2 cellular contexts compared by ENCODE assay signal in the genomic region with DNA sequence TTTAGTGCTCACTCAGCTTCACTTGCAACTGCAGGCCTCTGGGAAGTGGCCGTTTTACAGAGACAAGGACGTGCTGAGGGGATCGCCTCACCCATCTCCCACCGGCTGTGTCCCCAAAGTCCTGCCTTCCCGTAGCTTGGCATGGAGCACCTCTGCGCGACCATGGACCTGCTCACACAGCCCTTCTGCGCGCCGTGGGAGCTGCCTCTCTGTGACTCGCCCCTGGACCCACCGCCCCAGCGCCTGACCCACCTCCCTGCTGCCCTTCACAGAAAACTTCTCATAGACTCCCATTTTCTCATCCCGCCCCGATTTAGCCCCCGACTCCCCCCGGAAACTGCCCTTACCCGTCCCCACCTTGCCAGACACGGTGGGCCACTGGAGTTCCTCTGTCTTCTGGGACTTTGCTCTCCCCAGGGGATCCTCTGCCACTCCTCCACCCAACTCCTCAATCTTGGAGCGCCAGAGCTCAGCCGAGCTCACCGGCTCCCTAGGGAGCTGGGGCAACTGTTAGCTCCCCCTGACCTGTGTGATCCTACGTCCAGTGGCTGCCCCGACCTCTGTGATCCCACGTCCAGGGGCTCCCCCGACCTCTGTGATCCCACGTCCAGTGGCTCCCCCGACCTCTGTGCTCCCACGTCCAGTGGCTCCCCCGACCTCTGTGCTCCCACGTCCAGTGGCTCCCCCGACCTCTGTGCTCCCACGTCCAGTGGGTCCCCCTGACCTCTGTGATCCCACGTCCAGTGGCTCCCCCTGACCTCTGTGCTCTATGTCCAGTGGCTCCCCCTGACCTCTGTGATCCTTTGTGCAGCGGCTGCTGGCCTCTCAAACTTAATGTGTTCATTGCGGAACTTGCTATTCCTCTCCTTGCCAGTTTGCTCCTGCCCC.
TF ChIP-seq lines count a peak whose summit lies in the region.

No MANE protein-coding gene starts in this region.

TF ChIP-seq in GM12891, 5 proteins besides CTCF, POLR2A, EP300 and RAD21:
- peak; percentile 34 for TF ChIP-seq POLR2AphosphoS5 (IDR thresholded peaks at IDR 0.05; ENCODE audit: low read depth, low read length)
- no peak for TF ChIP-seq SPI1 (IDR thresholded peaks at IDR 0.05; ENCODE audit: low read depth, low read length)
- no peak for TF ChIP-seq TAF1 (IDR thresholded peaks at IDR 0.05; ENCODE audit: low read depth, low read length)

TF ChIP-seq in K562, 482 proteins besides CTCF, POLR2A, EP300 and RAD21:
- TF ChIP-seq POLR2G (IDR thresholded peaks at IDR 0.05; ENCODE audit: low read depth, low read length), result peak; percentile 78
- TF ChIP-seq ZNF263 (CRISPR knock-in tag; IDR thresholded peaks at IDR 0.05; ENCODE audit: borderline replicate concordance), result peak; percentile 72; the same call in 1 of the 2 replicates
- peak; percentile 73 for TF ChIP-seq RBFOX2 (IDR thresholded peaks at IDR 0.05; ENCODE audit: low read depth, low read length)
- TF ChIP-seq, protein P1, sequence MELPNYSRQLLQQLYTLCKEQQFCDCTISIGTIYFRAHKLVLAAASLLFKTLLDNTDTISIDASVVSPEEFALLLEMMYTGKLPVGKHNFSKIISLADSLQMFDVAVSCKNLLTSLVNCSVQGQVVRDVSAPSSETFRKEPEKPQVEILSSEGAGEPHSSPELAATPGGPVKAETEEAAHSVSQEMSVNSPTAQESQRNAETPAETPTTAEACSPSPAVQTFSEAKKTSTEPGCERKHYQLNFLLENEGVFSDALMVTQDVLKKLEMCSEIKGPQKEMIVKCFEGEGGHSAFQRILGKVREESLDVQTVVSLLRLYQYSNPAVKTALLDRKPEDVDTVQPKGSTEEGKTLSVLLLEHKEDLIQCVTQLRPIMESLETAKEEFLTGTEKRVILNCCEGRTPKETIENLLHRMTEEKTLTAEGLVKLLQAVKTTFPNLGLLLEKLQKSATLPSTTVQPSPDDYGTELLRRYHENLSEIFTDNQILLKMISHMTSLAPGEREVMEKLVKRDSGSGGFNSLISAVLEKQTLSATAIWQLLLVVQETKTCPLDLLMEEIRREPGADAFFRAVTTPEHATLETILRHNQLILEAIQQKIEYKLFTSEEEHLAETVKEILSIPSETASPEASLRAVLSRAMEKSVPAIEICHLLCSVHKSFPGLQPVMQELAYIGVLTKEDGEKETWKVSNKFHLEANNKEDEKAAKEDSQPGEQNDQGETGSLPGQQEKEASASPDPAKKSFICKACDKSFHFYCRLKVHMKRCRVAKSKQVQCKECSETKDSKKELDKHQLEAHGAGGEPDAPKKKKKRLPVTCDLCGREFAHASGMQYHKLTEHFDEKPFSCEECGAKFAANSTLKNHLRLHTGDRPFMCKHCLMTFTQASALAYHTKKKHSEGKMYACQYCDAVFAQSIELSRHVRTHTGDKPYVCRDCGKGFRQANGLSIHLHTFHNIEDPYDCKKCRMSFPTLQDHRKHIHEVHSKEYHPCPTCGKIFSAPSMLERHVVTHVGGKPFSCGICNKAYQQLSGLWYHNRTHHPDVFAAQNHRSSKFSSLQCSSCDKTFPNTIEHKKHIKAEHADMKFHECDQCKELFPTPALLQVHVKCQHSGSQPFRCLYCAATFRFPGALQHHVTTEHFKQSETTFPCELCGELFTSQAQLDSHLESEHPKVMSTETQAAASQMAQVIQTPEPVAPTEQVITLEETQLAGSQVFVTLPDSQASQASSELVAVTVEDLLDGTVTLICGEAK (IDR thresholded peaks at IDR 0.05), result no peak
- TF ChIP-seq, protein P1 (CRISPR knock-in tag; IDR thresholded peaks at IDR 0.05), result 0 out of 2 replicates have a peak, but pooled peaks have one; percentile 15
- no peak for TF ChIP-seq ZNF408 (CRISPR knock-in tag; IDR thresholded peaks at IDR 0.05; ENCODE audit: low read depth)
- TF ChIP-seq POLR2B (IDR thresholded peaks at IDR 0.05; ENCODE audit: low read depth, partially characterized antibody), result peak; percentile 47
- TF ChIP-seq ZC3H8 (IDR thresholded peaks at IDR 0.05), result no peak
- peak; percentile 50 for TF ChIP-seq SUPT5H (IDR thresholded peaks at IDR 0.05)
